22 cellular contexts compared by ENCODE assay signal in genomic region chr3:79027593-79027992, GRCh38.
DNase-seq lines count a peak whose midpoint lies in the region; ATAC-seq and TF ChIP-seq lines count a peak whose summit lies in the region.
"Had no signal": no experiment of that assay in that cellular context is flagged by ENCODE, and none has a peak within 500 bp of the region (broad histone marks: within the 10 kb centered on the region; RNA-seq: fewer than 3 reads in every experiment).

No MANE protein-coding gene starts in this region.

- H3K4me1 Mint-ChIP-seq in stimulated activated effector memory CD8-positive, alpha-beta T cell treated with anti-CD3 and anti-CD28 coated beads, Interleukin-12 subunit alpha, Interleukin-12 subunit beta, amount 100 ng/mL, for 72 hours = no peaks in the 10 kb centered on the region
- H3K4me1 Mint-ChIP-seq in nephron progenitor cell = peaks cover 42% of the 10 kb centered on the region

- peaks cover 9% of the 10 kb centered on the region for H3K9me3 Mint-ChIP-seq in stimulated activated effector memory CD8-positive, alpha-beta T cell treated with anti-CD3 and anti-CD28 coated beads, Interleukin-12 subunit alpha, Interleukin-12 subunit beta, amount 100 ng/mL, for 72 hours
- no peaks in the 10 kb centered on the region for H3K9me3 Mint-ChIP-seq in nephron progenitor cell

- no peaks in the 10 kb centered on the region for H3K27me3 Mint-ChIP-seq in nephron progenitor cell (ENCODE audit: low read depth, poor library complexity)

- H3K9me3 ChIP-seq in HEK293 (ENCODE audit: control insufficient read depth, insufficient read depth, low read depth, low read length) = no peaks in the 10 kb centered on the region
- H3K9me3 ChIP-seq: BE2C, HAP-1, SJCRH30 had no signal

- peak; percentile 56 for DNase-seq in COR-L47 (lab: John Stamatoyannopoulos, UW)
- peak; percentile 65 for DNase-seq in NCI-H146 (lab: John Stamatoyannopoulos, UW)
- DNase-seq in NCI-H2227 (lab: John Stamatoyannopoulos, UW; ENCODE audit: unreplicated experiment) = peak; percentile 41
- DNase-seq in GOT3 (lab: John Stamatoyannopoulos, UW) = no peak
- no peak for DNase-seq in stimulated activated effector memory CD8-positive, alpha-beta T cell treated with anti-CD3 and anti-CD28 coated beads, Interleukin-12 subunit alpha, Interleukin-12 subunit beta, amount 100 ng/mL, for 72 hours (ENCODE audit: low spot score in 2 of 2)
- no peak for DNase-seq in nephron progenitor cell
- DNase-seq in NOMO-1 (lab: John Stamatoyannopoulos, UW; ENCODE audit: unreplicated experiment in 2 of 2) = no peak
- DNase-seq: BE2C, DND-41, GM23248, KBM-7, MM.1S, NCI-H1048, NCI-H187, NCI-H226, NCI-H524 treated with DMSO at 0.1 percent for 48 hours, OCI-M1, SJCRH30, T-helper 1 cell had no signal

- H3K27ac ChIP-seq in HEK293 (ENCODE audit: extremely low read depth, low read depth, low read length) = no peak overlapping the region
- H3K27ac ChIP-seq: GM23248, SJCRH30 had no signal

- no peak overlapping the region for H3K27ac Mint-ChIP-seq in stimulated activated effector memory CD8-positive, alpha-beta T cell treated with anti-CD3 and anti-CD28 coated beads, Interleukin-12 subunit alpha, Interleukin-12 subunit beta, amount 100 ng/mL, for 72 hours
- H3K27ac Mint-ChIP-seq in nephron progenitor cell = no peak overlapping the region

- POLR2A ChIA-PET in HEK293 (lab: Yijun Ruan, JAX) = interaction anchor here (1.0 kb wide), 1 partner anchor 9 kb away, joined by 3 read pairs; no protein-coding TSS in a partner anchor

- H3K36me3 ChIP-seq in HEK293 (ENCODE audit: control insufficient read depth in 2 of 2, insufficient read depth in 1 of 2, low read length in 2 of 2) = no peaks in the 10 kb centered on the region
- H3K36me3 ChIP-seq: BE2C, HAP-1, SJCRH30 had no signal

- ATAC-seq in stimulated activated effector memory CD8-positive, alpha-beta T cell treated with anti-CD3 and anti-CD28 coated beads, Interleukin-12 subunit alpha, Interleukin-12 subunit beta, amount 100 ng/mL, for 72 hours = no peak
- ATAC-seq: GM12878 had no signal

- H3K36me3 Mint-ChIP-seq in stimulated activated effector memory CD8-positive, alpha-beta T cell treated with anti-CD3 and anti-CD28 coated beads, Interleukin-12 subunit alpha, Interleukin-12 subunit beta, amount 100 ng/mL, for 72 hours = no peaks in the 10 kb centered on the region
- no peaks in the 10 kb centered on the region for H3K36me3 Mint-ChIP-seq in nephron progenitor cell (ENCODE audit: low read depth)

- H3K4me1 ChIP-seq in HEK293 (ENCODE audit: control insufficient read depth, insufficient read depth, low read length) = peaks cover 6% of the 10 kb centered on the region
- H3K4me1 ChIP-seq: BE2C, HAP-1, SJCRH30 had no signal

- no peak for TF ChIP-seq CTCF in HEK293 (tag by site-specific recombination; IDR thresholded peaks at IDR 0.05)
- no peak for TF ChIP-seq CTCF in nephron progenitor cell (IDR thresholded peaks at IDR 0.05)

- no peak overlapping the region for H3K4me3 Mint-ChIP-seq in stimulated activated effector memory CD8-positive, alpha-beta T cell treated with anti-CD3 and anti-CD28 coated beads, Interleukin-12 subunit alpha, Interleukin-12 subunit beta, amount 100 ng/mL, for 72 hours
- H3K4me3 Mint-ChIP-seq in nephron progenitor cell = no peak overlapping the region

- CTCF ChIA-PET in HEK293 (lab: Yijun Ruan, JAX) = no interaction called here

- H3K4me3 ChIP-seq in HEK293 (ENCODE audit: low read depth, low read length) = no peak overlapping the region
- H3K4me3 ChIP-seq: GM12878, GM23248, HAP-1, SJCRH30 had no signal

TF ChIP-seq in HEK293, 187 proteins besides CTCF, POLR2A, EP300 and RAD21:
- 0 out of 2 replicates have a peak, but pooled peaks have one; percentile 33 for TF ChIP-seq OSR2 (tag by site-specific recombination; IDR thresholded peaks at IDR 0.05)
- no peak for TF ChIP-seq ZNF48 (tag by site-specific recombination; IDR thresholded peaks at IDR 0.05)
- TF ChIP-seq KLF8 (tag by site-specific recombination; IDR thresholded peaks at IDR 0.05) = no peak
- 0 out of 2 replicates have a peak, but pooled peaks have one; percentile 28 for TF ChIP-seq OVOL3 (tag by site-specific recombination; IDR thresholded peaks at IDR 0.05)
- peak; percentile 42; the same call in 1 of the 2 replicates for TF ChIP-seq ZXDB (tag by site-specific recombination; IDR thresholded peaks at IDR 0.05)
- no peak for TF ChIP-seq ZNF664 (tag by site-specific recombination; IDR thresholded peaks at IDR 0.05)
- peak; percentile 75 for TF ChIP-seq PRDM6 (tag by site-specific recombination; IDR thresholded peaks at IDR 0.05)
- TF ChIP-seq TCF7L2 (IDR thresholded peaks at IDR 0.05; ENCODE audit: borderline replicate concordance, low read depth, low read length) = peak; percentile 89
- no peak for TF ChIP-seq KLF16 (tag by site-specific recombination; IDR thresholded peaks at IDR 0.05)
- peak; percentile 37; the same call in 1 of the 2 replicates for TF ChIP-seq WT1 (tag by site-specific recombination; IDR thresholded peaks at IDR 0.05)
- TF ChIP-seq FEZF1 (tag by site-specific recombination; IDR thresholded peaks at IDR 0.05) = peak; percentile 20; the same call in 1 of the 2 replicates
- TF ChIP-seq SP7 (tag by site-specific recombination; IDR thresholded peaks at IDR 0.05) = peak; percentile 89

Comparison
In these comparisons a context has a peak if more than half of its experiments do, and no peak if none do; other contexts are left out.
1. DNase-seq: peak in COR-L47 (single experiment), NCI-H146 (single experiment) and NCI-H2227 (single experiment); none in GOT3 (single experiment), stimulated activated effector memory CD8-positive, alpha-beta T cell treated with anti-CD3 and anti-CD28 coated beads, Interleukin-12 subunit alpha, Interleukin-12 subunit beta, amount 100 ng/mL, for 72 hours (0 of 2), nephron progenitor cell (single experiment) and NOMO-1 (0 of 2).